Comparison of ENCODE assay signal across 34 cellular contexts in genomic region chrX:132584936-132585335, GRCh38.
"Had no signal": no experiment of that assay in that cellular context is flagged by ENCODE, and none has a peak within 500 bp of the region (broad histone marks: within the 10 kb centered on the region; RNA-seq: fewer than 3 reads in every experiment).

No MANE protein-coding gene starts in this region.

- DNase-seq: Karpas-422, Kasumi-1, MG63, MM.1S, MV-4-11, NCI-H1048, NCI-H1092, NCI-H1092 treated with DMSO at 0.1 percent for 48 hours, NCI-H1105, NCI-H1105 treated with DMSO at 0.1 percent for 48 hours, NCI-H1417, NCI-H1417 treated with DMSO at 0.1 percent for 48 hours, NCI-H1436, NCI-H1436 treated with DMSO at 0.1 percent for 48 hours, NCI-H146, NCI-H1694, NCI-H1694 treated with DMSO at 0.1 percent for 48 hours, NCI-H187, NCI-H187 treated with DMSO at 0.1 percent for 48 hours, NCI-H1930, NCI-H2029, NCI-H2029 treated with DMSO at 0.1 percent for 48 hours, NCI-H2081, NCI-H2081 treated with DMSO at 0.1 percent for 48 hours, NCI-H2107, NCI-H2171, NCI-H2171 treated with DMSO at 0.1 percent for 48 hours, NCI-H2227 treated with DMSO at 0.1 percent for 48 hours, NCI-H226, NCI-H345, NCI-H446, NCI-H446 treated with DMSO at 0.1 percent for 48 hours, NCI-H510A had no signal

- H3K4me3 ChIP-seq: MG63 had no signal

- H3K27me3 ChIP-seq: MG63 had no signal

- H3K36me3 ChIP-seq: MG63 had no signal

- H3K9me3 ChIP-seq: MG63 had no signal

- H3K4me2 ChIP-seq: KMS-11 had no signal

- H3K27ac ChIP-seq: KMS-11 had no signal

- H3K9ac ChIP-seq: KMS-11 had no signal
